ENCODE assay signal across 9 cellular contexts in the genomic region with DNA sequence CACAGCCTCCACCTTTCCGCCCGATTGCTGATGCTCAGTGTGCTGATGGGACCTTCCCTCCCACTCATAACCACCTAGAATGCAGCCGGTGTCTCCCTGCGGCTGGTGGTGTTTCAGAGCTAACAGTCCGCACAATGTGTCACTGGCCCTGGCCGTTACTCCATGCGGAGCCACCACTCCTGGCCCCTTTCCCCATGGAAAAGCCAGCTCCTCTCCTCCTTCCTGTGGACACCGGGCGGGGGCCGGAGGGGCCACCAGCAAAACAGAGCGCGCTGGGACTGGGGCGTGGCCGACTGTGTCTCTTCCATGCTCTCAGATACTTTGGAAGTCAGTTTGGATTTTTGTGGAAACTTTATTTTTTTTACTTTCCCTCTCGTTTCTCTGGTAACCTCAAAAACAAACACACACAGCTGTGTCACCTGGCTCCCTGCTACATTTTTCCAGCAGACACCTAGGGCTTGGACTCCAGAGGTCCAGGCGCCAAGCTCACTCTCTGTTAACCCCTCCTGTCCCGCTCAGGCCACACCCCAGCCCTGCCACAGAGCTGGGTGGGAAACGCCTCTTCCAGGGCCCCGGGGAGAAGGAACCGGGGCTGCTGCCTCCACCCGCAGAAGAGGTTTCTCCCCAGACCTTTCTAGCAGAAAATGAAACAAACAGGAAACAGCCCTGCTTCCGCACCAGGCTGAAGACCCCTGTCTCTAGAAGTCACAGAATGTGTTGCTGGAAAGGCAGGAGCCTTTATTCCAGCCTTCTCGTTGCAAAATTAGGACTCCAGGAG. TPM values are rescaled to one million over a fixed set of nuclear protein-coding genes. Genes with fewer than 3 reads are reported as not detected.
DNase-seq lines count a peak whose midpoint lies in the region; ATAC-seq and TF ChIP-seq lines count a peak whose summit lies in the region.
"Had no signal": no experiment of that assay in that cellular context is flagged by ENCODE, and none has a peak within 500 bp of the region (broad histone marks: within the 10 kb centered on the region; RNA-seq: fewer than 3 reads in every experiment).

No MANE protein-coding gene starts in this region.

- no peak for TF ChIP-seq POLR2A in GM18505 (IDR thresholded peaks at IDR 0.05; ENCODE audit: borderline replicate concordance, extremely low read depth, insufficient read depth, insufficient read length)

- H3K4me1 ChIP-seq in PC-9 (replicated peaks; ENCODE audit: insufficient read depth) (peaks cover 32% of the 10 kb centered on the region), lung (ENCODE audit: control insufficient read depth in 2 of 2, insufficient read depth in 2 of 2, low read length in 2 of 2) (no peaks in the 10 kb centered on the region), thymus (ENCODE audit: control insufficient read depth, insufficient read depth, low read length) (peaks cover 6% of the 10 kb centered on the region)

- 22 to 34% methylated on average over 22 to 23 of the region's 23 CpGs for WGBS in lung, 2 donors
- 50% methylated on average over 23 of the region's 23 CpGs for WGBS in thymus

- 0 out of 2 replicates have a peak, but pooled peaks cover 6% of the 10 kb centered on the region for H3K9me3 ChIP-seq in PC-9 (ENCODE audit: insufficient read depth, low read depth)
- peaks cover 0 to 14% of the 10 kb centered on the region in 2 donors for H3K9me3 ChIP-seq in lung (ENCODE audit: control insufficient read depth in 2 of 2, insufficient read depth in 1 of 2, low read length in 1 of 2)
- peaks cover 3% of the 10 kb centered on the region for H3K9me3 ChIP-seq in thymus (ENCODE audit: control insufficient read depth)

- intact Hi-C loops in PC-9 (cut with micrococcal nuclease; ENCODE audit: unreplicated experiment) = no loop called here

- H3K4me3 ChIP-seq in PC-9 (no peak overlapping the region), lung (no peak overlapping the region), thymus (ENCODE audit: low read length) (peak overlapping the region; percentile 31)

- no peaks in the 10 kb centered on the region for H3K79me2 ChIP-seq in PC-9 (ENCODE audit: low read depth)

- H2AFZ ChIP-seq in PC-9 = no peak overlapping the region

- H3K27ac ChIP-seq in PC-9 (no peak overlapping the region; the same call in 1 of the 2 replicates), cingulate gyrus (ENCODE audit: low read depth, low read length) (peak overlapping the region; percentile 47), lung (ENCODE audit: low read depth in 1 of 2, low read length in 1 of 2) (peak overlapping the region; percentile 51 to 71), thymus (ENCODE audit: low read depth) (peak overlapping the region; percentile 75)
- H3K27ac ChIP-seq: epithelial cell of prostate had no signal

- H3K36me3 ChIP-seq in PC-9 (ENCODE audit: low read depth) (no peaks in the 10 kb centered on the region), lung (ENCODE audit: control insufficient read depth in 2 of 2, insufficient read depth in 2 of 2, low read length in 2 of 2) (no peaks in the 10 kb centered on the region), thymus (ENCODE audit: control insufficient read depth, insufficient read depth) (no peaks in the 10 kb centered on the region)

- H3K4me2 ChIP-seq in PC-9 = peak overlapping the region; percentile 51

- no TSS peak for BruUV-seq in PC-9 (replicated peaks; lab: Mats Ljungman, UMichigan)

- no peaks in the 10 kb centered on the region for H4K20me1 ChIP-seq in PC-9 (ENCODE audit: insufficient read depth)

- no peak for ATAC-seq in lung (ENCODE audit: insufficient read depth, low FRiP score)
- ATAC-seq in GM18870 (IDR thresholded peaks at IDR 0.05; ENCODE audit: unreplicated experiment) = no peak
- ATAC-seq in GM18505 (IDR thresholded peaks at IDR 0.05; ENCODE audit: unreplicated experiment) = no peak

- POLR2A ChIA-PET in PC-9 (lab: Charles Lee; ENCODE audit: unreplicated experiment) = no interaction called here

- DNase-seq in PC-9 = peak in 1 of 2 experiments; percentile 39
- DNase-seq in lung (ENCODE audit: low spot score) = peak; percentile 29
- DNase-seq in HuH-7 (ENCODE audit: low spot score) = no peak
- DNase-seq in NCI-H774 (lab: John Stamatoyannopoulos, UW) = no peak

- H3K27me3 ChIP-seq in PC-9 (ENCODE audit: insufficient read depth, low read depth) (no peaks in the 10 kb centered on the region), lung (ENCODE audit: control insufficient read depth, insufficient read depth) (no peaks in the 10 kb centered on the region), thymus (ENCODE audit: control insufficient read depth, insufficient read depth) (no peaks in the 10 kb centered on the region)

- CTCF ChIA-PET in PC-9 (lab: Charles Lee) = no interaction called here

- no peaks in the 10 kb centered on the region for H3K9me2 ChIP-seq in PC-9 (ENCODE audit: insufficient read depth)

- TF ChIP-seq CTCF in PC-9 (conservative IDR thresholded peaks at IDR 0.05) (no peak), lung (IDR thresholded peaks at IDR 0.05; ENCODE audit: control extremely low read depth, extremely low read depth) (no peak)

- H3F3A ChIP-seq in PC-9 (ENCODE audit: insufficient read depth, low read depth) = peaks cover 17% of the 10 kb centered on the region

RNA-seq across cellular contexts. Expression of a gene that starts 32.5 kb away (rescaled TPM):
- total RNA-seq in PC-9 (2021) (22.0 and 25.7 TPM in 2 replicates), lung (100 to 1,000 TPM; 350 to 466 TPM)
- polyA plus RNA-seq in lung (100 to 1,000 TPM; 192 to 234 TPM), thymus (182 TPM)

Comparison
In these comparisons a context has a peak if more than half of its experiments do, and no peak if none do; other contexts are left out.
1. RNA of a gene that starts 32.5 kb away (total RNA-seq): 350 to 466 TPM in lung; 22.0 to 25.7 TPM in PC-9; every median in the first group is over 10 times any median in the second.